In the genomic region with DNA sequence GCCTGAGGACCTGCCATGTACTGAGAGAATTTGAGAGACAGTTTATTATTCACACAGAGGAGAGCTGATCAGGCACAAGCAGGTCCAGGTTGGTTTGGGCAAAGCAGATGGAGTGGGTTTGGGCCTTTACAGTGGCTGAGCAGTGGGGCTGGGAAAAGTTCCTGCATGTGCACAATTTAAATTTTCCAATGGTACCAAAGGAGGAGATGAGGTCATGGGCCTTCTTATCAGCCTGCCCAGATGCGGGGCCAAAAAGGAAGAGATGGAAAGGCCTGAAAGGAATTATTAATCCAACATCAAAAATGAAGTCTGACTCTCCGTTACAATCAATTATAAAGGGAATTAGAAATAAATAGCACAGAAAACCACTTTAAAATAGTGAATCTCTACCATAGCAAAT, we compare ENCODE assay signal across 4 cellular contexts.
"Had no signal": no experiment of that assay in that cellular context is flagged by ENCODE, and none has a peak within 500 bp of the region (broad histone marks: within the 10 kb centered on the region; RNA-seq: fewer than 3 reads in every experiment).

No MANE protein-coding gene starts in this region.

- H3K4me3 ChIP-seq: GM23338 had no signal

- DNase-seq: H9, HCEC 1CT, IMR-90 had no signal

- ATAC-seq: GM23338 had no signal
